Comparison of ENCODE assay signal across 16 cellular contexts in genomic region chr11:35981581-35981980, GRCh38. TPM values are rescaled to one million over a fixed set of nuclear protein-coding genes. Genes with fewer than 3 reads are reported as not detected.
A peak's percentile ranks its signal among the peaks of the same experiment; 100 is the strongest.
DNase-seq lines count a peak whose midpoint lies in the region; ATAC-seq, FAIRE-seq and TF ChIP-seq lines count a peak whose summit lies in the region.
"Had no signal": no experiment of that assay in that cellular context is flagged by ENCODE, and none has a peak within 500 bp of the region (broad histone marks: within the 10 kb centered on the region; RNA-seq: fewer than 3 reads in every experiment).

No MANE protein-coding gene starts in this region.

- H2BK5ac ChIP-seq in IMR-90 (ENCODE audit: low read depth, low read length, poor library complexity, severe bottlenecking) = no peak overlapping the region

- WGBS in IMR-90 (ENCODE audit: extremely low coverage in 2 of 2, insufficient read length in 1 of 2), 2 experiments = 57% methylated on average over 1 of the region's 7 CpGs; no CpG with 5 or more reads in 1 of the 2 experiments
- WGBS in GM12878 (ENCODE audit: insufficient coverage, insufficient replicate concordance, low lambda C conversion rate, missing lambda C conversion rate) = 36% methylated on average over 7 of the region's 7 CpGs
- 45 to 79% (median 71%) methylated on average over 7 of the region's 7 CpGs for WGBS in stomach, 5 donors

- SMC1A ChIA-PET in GM12878 (lab: Charles Lee; ENCODE audit: uncharacterized antibody, unreplicated experiment) = interaction anchor here (0.8 to 6.3 kb wide), 6 partner anchors 10 to 15 kb away, joined by 3 to 32 read pairs (median 4); no protein-coding TSS in a partner anchor

- no peak overlapping the region for H3K18ac ChIP-seq in IMR-90 (ENCODE audit: low read depth, low read length)

- FAIRE-seq in GM12878 (lab: Jason Lieb, UNC) = no peak

- H3K4me2 ChIP-seq in IMR-90 (ENCODE audit: low read depth, low read length) (peak overlapping the region; percentile 30), GM12878 (ENCODE audit: control insufficient read depth, insufficient read depth) (no peak overlapping the region)

- no peak for DNase-seq in IMR-90
- DNase-seq in GM12878 (ENCODE audit: low read depth, low spot score) = no peak
- peak; percentile 46 for DNase-seq in inferior parietal cortex (ENCODE audit: extremely low spot score)
- DNase-seq in stomach = no peak
- DNase-seq in SW 1271 (lab: John Stamatoyannopoulos, UW) = no peak
- DNase-seq in COR-L47 (lab: John Stamatoyannopoulos, UW) = no peak
- no peak for DNase-seq in mucosa of descending colon
- DNase-seq: activated CD4-positive, alpha-beta T cell treated with anti-CD3 and anti-CD28 coated beads, Interleukin-2, amount 50 U/mL, for 4 hours; activated naive CD4-positive, alpha-beta T cell treated with anti-CD3 and anti-CD28 coated beads for 36 hours; activated T-cell treated with anti-CD3 and anti-CD28 coated beads, Interleukin-2, amount 50 U/mL, for 1 hour; NCI-H2029; NCI-H69; stimulated activated CD4-positive, alpha-beta T cell treated with anti-CD3 and anti-CD28 coated beads, Interleukin-1b, Interleukin-23, amount 100 ng/mL, for 48 hours had no signal

- ATAC-seq in IMR-90 (ENCODE audit: low read depth) = no peak
- ATAC-seq in GM12878 = peak; percentile 6; the same call in 1 of the 3 replicates
- no peak for ATAC-seq in mucosa of descending colon
- ATAC-seq: esophagus mucosa, Panc1 had no signal

- H3K4me1 ChIP-seq in IMR-90 (ENCODE audit: control insufficient read depth, insufficient read depth, low read length) (peaks cover 6% of the 10 kb centered on the region; the same call in 1 of the 2 replicates), GM12878 (ENCODE audit: control insufficient read depth, insufficient read depth, low read length) (peaks cover 6% of the 10 kb centered on the region; the same call in 1 of the 2 replicates), stomach (peaks cover 4 to 31% (median 18%) of the 10 kb centered on the region in 4 donors), mucosa of descending colon (ENCODE audit: low read depth) (no peaks in the 10 kb centered on the region)

- H3K9ac ChIP-seq in IMR-90 (ENCODE audit: low read depth, low read length) = no peak overlapping the region
- no peak overlapping the region for H3K9ac ChIP-seq in GM12878 (ENCODE audit: control insufficient read depth, insufficient read depth, low read length)

- H3K4ac ChIP-seq in IMR-90 (ENCODE audit: low read depth, low read length) = peak overlapping the region; percentile 37; the same call in 1 of the 2 replicates

- no peak for TF ChIP-seq CTCF in IMR-90 (conservative IDR thresholded peaks at IDR 0.05; ENCODE audit: low read depth, low read length)
- no peak for TF ChIP-seq CTCF in GM12878 (IDR thresholded peaks at IDR 0.05 in 2 of 3, conservative IDR thresholded peaks at IDR 0.05 in 1 of 3; ENCODE audit: control insufficient read depth in 2 of 3, extremely low read depth in 1 of 3, insufficient read depth in 1 of 3, low read depth in 3 of 3, low read length in 3 of 3)
- no peak for TF ChIP-seq CTCF in stomach (IDR thresholded peaks at IDR 0.05)
- no peak for TF ChIP-seq CTCF in mucosa of descending colon (IDR thresholded peaks at IDR 0.05)

- TF ChIP-seq EP300 in GM12878 (IDR thresholded peaks at IDR 0.05; ENCODE audit: borderline replicate concordance in 1 of 2, control insufficient read depth in 1 of 2, low read depth in 2 of 2, low read length in 2 of 2) = no peak
- no peak for TF ChIP-seq EP300 in stomach (IDR thresholded peaks at IDR 0.05)

- BruUV-seq in IMR-90 (replicated peaks; lab: Mats Ljungman, UMichigan) = no TSS peak
- BruUV-seq in GM12878 (replicated peaks; lab: Mats Ljungman, UMichigan) = no TSS peak

- no peak overlapping the region for H4K91ac ChIP-seq in IMR-90 (ENCODE audit: insufficient read depth, low read depth, low read length)

- TF ChIP-seq RAD21 in IMR-90 (IDR thresholded peaks at IDR 0.05; ENCODE audit: low read length) (no peak), GM12878 (IDR thresholded peaks at IDR 0.05; ENCODE audit: insufficient read depth, low read depth, low read length) (no peak)

- no peak overlapping the region; the same call in 1 of the 2 replicates for H3K23ac ChIP-seq in IMR-90 (ENCODE audit: low read depth, low read length)

- peak overlapping the region; percentile 57 for H2AK9ac ChIP-seq in IMR-90 (replicated peaks; ENCODE audit: low read depth, low read length, poor library complexity)

- H4K8ac ChIP-seq in IMR-90 (ENCODE audit: low read depth in 2 of 2, low read length in 2 of 2) = peak overlapping the region in 1 of 2 experiments; percentile 29; a peak in 1 of 4 replicates

- H4K20me1 ChIP-seq in IMR-90 (ENCODE audit: insufficient read depth, low read length) = 0 out of 2 replicates have a peak, but pooled peaks cover 5% of the 10 kb centered on the region
- H4K20me1 ChIP-seq in GM12878 (ENCODE audit: control insufficient read depth, insufficient read depth) = no peaks in the 10 kb centered on the region

- dilution Hi-C loops in IMR-90 (cut with HindIII; ENCODE audit: low sequenced_read_pairs, unreplicated experiment) = no loop called here

- H2AFZ ChIP-seq in IMR-90 (replicated peaks; ENCODE audit: low read length, poor library complexity) = no peak overlapping the region
- no peak overlapping the region; the same call in 1 of the 2 replicates for H2AFZ ChIP-seq in GM12878 (ENCODE audit: control insufficient read depth, low read depth, low read length)

- no peak overlapping the region for H2AK5ac ChIP-seq in IMR-90 (ENCODE audit: low read depth, low read length)

- TF ChIP-seq POLR2A in IMR-90 (IDR thresholded peaks at IDR 0.05; ENCODE audit: low read depth, low read length) = no peak
- no peak for TF ChIP-seq POLR2A in GM12878 (IDR thresholded peaks at IDR 0.05; ENCODE audit: low read depth, low read length)
- no peak for TF ChIP-seq POLR2A in stomach (IDR thresholded peaks at IDR 0.05)

- peaks cover 11% of the 10 kb centered on the region for H3K9me1 ChIP-seq in IMR-90 (ENCODE audit: insufficient read depth, low read length)

- peaks cover 5 to 36% of the 10 kb centered on the region in 2 experiments for H3K79me1 ChIP-seq in IMR-90 (ENCODE audit: low read depth in 1 of 2, low read length in 2 of 2)

- CTCF ChIA-PET in IMR-90 (lab: Yijun Ruan, JAX) (no interaction called here), GM12878 (lab: Yijun Ruan, JAX) (interaction anchor here (0.8 to 3.6 kb wide), 4 partner anchors 15 to 160 kb away, joined by 3 to 16 read pairs (median 4); no protein-coding TSS in a partner anchor)

- RAD21 ChIA-PET in GM12878 (lab: Charles Lee; ENCODE audit: unreplicated experiment) = interaction anchor here (1.0 to 2.8 kb wide), 5 partner anchors 10 to 159 kb away, joined by 3 to 12 read pairs (median 4); no protein-coding TSS in a partner anchor

- H2BK120ac ChIP-seq in IMR-90 (ENCODE audit: low read depth, low read length) = no peak overlapping the region

- H3K9me3 ChIP-seq in IMR-90 (ENCODE audit: control insufficient read depth, insufficient read depth, low read length) (no peaks in the 10 kb centered on the region), GM12878 (replicated peaks; ENCODE audit: control insufficient read depth, insufficient read depth, low read length) (no peaks in the 10 kb centered on the region; the same call in 2 of the 3 replicates), stomach (no peaks in the 10 kb centered on the region), mucosa of descending colon (no peaks in the 10 kb centered on the region)

- H3K4me3 ChIP-seq in IMR-90 (ENCODE audit: insufficient read depth, low read depth, low read length) (no peak overlapping the region), GM12878 (no peak overlapping the region), stomach (peak overlapping the region in 1 of 4 donors; percentile 3), mucosa of descending colon (no peak overlapping the region)

- in situ Hi-C loops in IMR-90 (cut with MboI; ENCODE audit: low sequenced_read_pairs) = no loop called here
- in situ Hi-C loops in GM12878 (cut with MboI) = no loop called here

- no peak overlapping the region for H4K5ac ChIP-seq in IMR-90 (ENCODE audit: low read depth, low read length)

- peak overlapping the region; percentile 62 for H3K14ac ChIP-seq in IMR-90 (replicated peaks; ENCODE audit: low read depth, low read length)

- peak overlapping the region; percentile 7; the same call in 1 of the 2 replicates for H3K27ac ChIP-seq in IMR-90 (ENCODE audit: insufficient read depth, low read length)
- no peak overlapping the region for H3K27ac ChIP-seq in GM12878 (ENCODE audit: control insufficient read depth, insufficient read depth)
- peak overlapping the region in 4 of 5 donors; percentile 23 to 68 (median 54) for H3K27ac ChIP-seq in stomach

- H2BK20ac ChIP-seq in IMR-90 (ENCODE audit: low read depth, low read length) = 0 out of 2 replicates have a peak overlapping the region, but pooled peaks have one; percentile 50

- H3K79me2 ChIP-seq in GM12878 (ENCODE audit: control insufficient read depth, insufficient read depth, low read length) = no peaks in the 10 kb centered on the region

- no peak overlapping the region for H3K56ac ChIP-seq in IMR-90 (ENCODE audit: extremely low read depth, insufficient read depth, low read length)

- POLR2A ChIA-PET in IMR-90 (lab: Charles Lee; ENCODE audit: unreplicated experiment) = no interaction called here
- POLR2A ChIA-PET in GM12878 (lab: Charles Lee) = interaction anchor here (0.5 kb wide), 1 partner anchor 20 kb away, joined by 3 read pairs; no protein-coding TSS in a partner anchor

- intact Hi-C loops in IMR-90 (cut with micrococcal nuclease) = no loop called here
- intact Hi-C loops in GM12878 (cut with micrococcal nuclease; ENCODE audit: unreplicated experiment) = no loop called here
- intact Hi-C loops in stomach (cut with DNase I; ENCODE audit: low total_unique reads) = no loop called here
- intact Hi-C loops in mucosa of descending colon (cut with DNase I, micrococcal nuclease) = no loop called here

- H3K36me3 ChIP-seq in IMR-90 (ENCODE audit: control insufficient read depth, insufficient read depth, low read length) = no peaks in the 10 kb centered on the region
- no peaks in the 10 kb centered on the region for H3K36me3 ChIP-seq in GM12878 (ENCODE audit: control insufficient read depth in 2 of 2, insufficient read depth in 2 of 2, low read length in 1 of 2)
- H3K36me3 ChIP-seq in stomach = no peaks in the 10 kb centered on the region
- no peaks in the 10 kb centered on the region for H3K36me3 ChIP-seq in mucosa of descending colon (ENCODE audit: low read depth)

- no peaks in the 10 kb centered on the region for H3K27me3 ChIP-seq in IMR-90 (ENCODE audit: control insufficient read depth, insufficient read depth, low read length)
- H3K27me3 ChIP-seq in GM12878 (replicated peaks in 1 of 2; ENCODE audit: control insufficient read depth in 2 of 2, insufficient read depth in 2 of 2, low read length in 1 of 2) = no peaks in the 10 kb centered on the region
- H3K27me3 ChIP-seq in stomach = no peaks in the 10 kb centered on the region

- H2BK15ac ChIP-seq in IMR-90 (ENCODE audit: low read depth, low read length) = no peak overlapping the region

RNA-seq across cellular contexts. Expression of gene LDLRAD3, which starts 37.7 kb away (rescaled TPM):
- total RNA-seq in IMR-90 (2012; rRNA removed) = 2.7 and 3.6 TPM in 2 replicates
- polyA plus RNA-seq in IMR-90 (2012; rRNA removed) = 6.4 and 7.7 TPM in 2 replicates
- polyA plus RNA-seq in IMR-90 (2012; cell fraction: cytosol; rRNA removed) = 5.2 and 7.5 TPM in 2 replicates
- 4.9 and 6.9 TPM in 2 replicates for polyA plus RNA-seq in IMR-90 (2012; cell fraction: nucleus; rRNA removed; ENCODE audit: low replicate concordance)
- total RNA-seq in GM12878 (2013; cell fraction: nucleolus; rRNA removed) = 23.5 and 23.7 TPM in 2 replicates
- total RNA-seq in GM12878 (2014; rRNA removed) = 8.8 and 9.3 TPM in 2 replicates
- 7.9 and 8.0 TPM in 2 replicates for total RNA-seq in GM12878 (2014; rRNA removed; fragmentation: Illumina TruSeq; extraction: Trizol)
- 15.4 and 16.5 TPM in 2 replicates for total RNA-seq in GM12878 (2021)
- 0.22 TPM for polyA plus RNA-seq in GM12878 (2011; ENCODE audit: low read depth)
- polyA plus RNA-seq in GM12878 (2011; rRNA removed) = 1.3 and 2.7 TPM in 2 replicates
- polyA plus RNA-seq in GM12878 (2011; cell fraction: cytosol; rRNA removed) = 2.6 TPM in 2 replicates
- polyA plus RNA-seq in GM12878 (2011; cell fraction: nucleus; rRNA removed) = 1.9 and 2.9 TPM in 2 replicates
- polyA plus RNA-seq in GM12878 (2012) = 0.65 and 0.80 TPM in 2 replicates
- 14.3 and 17.2 TPM in 2 replicates for polyA plus RNA-seq in GM12878 (2014; fragmentation: Illumina TruSeq; extraction: Trizol)
- 1 to 10 TPM; 2.5 to 3.1 TPM for polyA plus RNA-seq in GM12878 (2014; fragmentation: Nextera tagmentation; extraction: Ambion mirVana)
- 12.0 and 14.1 TPM in 2 replicates for polyA plus RNA-seq in GM12878 (2014; rRNA removed)
- polyA plus RNA-seq in GM12878 (2016; fragmentation: Nextera tagmentation; extraction: Ambion mirVana) = 10 to 100 TPM; 13.0 to 14.5 TPM
- 1.8 and 3.3 TPM in 2 replicates for polyA minus RNA-seq in GM12878 (2011; rRNA and poly(A)+ RNA removed)
- polyA minus RNA-seq in GM12878 (2011; cell fraction: cytosol; rRNA and poly(A)+ RNA removed) = 2.5 and 4.4 TPM in 2 replicates
- 1.5 and 2.6 TPM in 2 replicates for polyA minus RNA-seq in GM12878 (2011; cell fraction: nucleus; rRNA and poly(A)+ RNA removed)
- 10 to 100 TPM in 3 of 5 donors, 1 to 10 TPM in 2; 5.9 to 22.8 (median 11.3) TPM for total RNA-seq in stomach
- polyA plus RNA-seq in stomach = 1 to 10 TPM; 2.0 to 3.4 (median 2.6) TPM
- 1 to 10 TPM; 1.0 to 8.1 (median 2.0) TPM for total RNA-seq in mucosa of descending colon
- total RNA-seq: B cell had no signal
